In genomic region chr12:120347766-120348165, GRCh38 we compare ENCODE assay signal across 32 cellular contexts. TPM values are rescaled to one million over a fixed set of nuclear protein-coding genes. Genes with fewer than 3 reads are reported as not detected.
"Had no signal": no experiment of that assay in that cellular context is flagged by ENCODE, and none has a peak within 500 bp of the region (broad histone marks: within the 10 kb centered on the region; RNA-seq: fewer than 3 reads in every experiment).

No MANE protein-coding gene starts in this region.

- DNase-seq: Karpas-422, Kasumi-1, MG63, MM.1S, MV-4-11, NCI-H1048, NCI-H1092, NCI-H1092 treated with DMSO at 0.1 percent for 48 hours, NCI-H1417 treated with DMSO at 0.1 percent for 48 hours, NCI-H1436, NCI-H1436 treated with DMSO at 0.1 percent for 48 hours, NCI-H146, NCI-H1694, NCI-H1694 treated with DMSO at 0.1 percent for 48 hours, NCI-H187, NCI-H187 treated with DMSO at 0.1 percent for 48 hours, NCI-H1930, NCI-H2029 treated with DMSO at 0.1 percent for 48 hours, NCI-H2081 treated with DMSO at 0.1 percent for 48 hours, NCI-H2107, NCI-H2171, NCI-H2171 treated with DMSO at 0.1 percent for 48 hours, NCI-H2227 treated with DMSO at 0.1 percent for 48 hours, NCI-H226, NCI-H446, NCI-H446 treated with DMSO at 0.1 percent for 48 hours, NCI-H510A, NCI-H510A treated with DMSO at 0.1 percent for 48 hours had no signal

- H3K36me3 ChIP-seq: MG63 had no signal

- H3K4me3 ChIP-seq: MG63 had no signal

- H3K9me3 ChIP-seq: MG63 had no signal

- H3K27me3 ChIP-seq: MG63 had no signal

RNA-seq across cellular contexts. Expression of gene PLA2G1B, which starts 20.2 kb away (rescaled TPM):
- total RNA-seq: LHCN-M2, M059J, MCF 10A, NCI-H460 had no signal

RNA-seq across cellular contexts. Expression of gene MSI1, which starts 21.2 kb away (rescaled TPM):
- total RNA-seq: LHCN-M2, M059J, MCF 10A had no signal

RNA-seq across cellular contexts. Expression of gene RNU4-1, which starts 54.7 kb away (rescaled TPM):
- total RNA-seq: LHCN-M2, M059J, NCI-H460 had no signal

RNA-seq across cellular contexts. Expression of gene RNU4-2, which starts 56.1 kb away (rescaled TPM):
- total RNA-seq: LHCN-M2, NCI-H460 had no signal
